23 cellular contexts compared by ENCODE assay signal in the genomic region with DNA sequence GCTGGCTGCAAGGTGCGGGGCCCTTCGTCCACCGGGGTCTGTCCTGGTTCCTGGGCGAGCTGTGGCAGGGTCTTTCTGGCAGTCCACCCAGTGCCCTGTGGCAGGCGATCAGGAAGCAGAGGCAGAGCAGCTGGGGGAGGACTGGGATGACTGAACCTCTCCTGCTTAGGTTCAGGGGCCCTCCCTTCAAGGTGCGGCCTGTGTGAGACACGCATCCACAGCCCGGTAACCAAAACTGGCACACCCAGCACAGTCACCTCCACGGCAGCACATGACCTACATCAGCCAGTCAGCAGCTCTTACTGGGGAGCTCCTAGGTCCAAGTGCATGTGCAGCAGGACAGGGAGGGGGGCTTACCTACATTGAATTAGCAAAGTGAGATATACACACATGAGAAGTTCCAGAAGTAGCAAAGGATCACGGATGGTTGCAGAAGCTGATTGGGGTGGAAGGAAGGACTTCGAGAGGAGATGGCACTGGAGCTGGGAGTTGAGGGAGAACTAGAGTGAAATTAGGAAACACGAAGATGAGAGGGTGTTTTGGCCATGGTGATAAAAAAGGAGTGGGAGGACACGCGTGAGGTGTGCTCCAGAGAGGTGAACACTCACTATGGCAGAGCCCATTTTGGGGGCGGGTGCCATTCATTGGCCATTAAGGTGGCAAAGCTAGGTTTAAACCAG. TPM values are rescaled to one million over a fixed set of nuclear protein-coding genes. Genes with fewer than 3 reads are reported as not detected.
DNase-seq lines count a peak whose midpoint lies in the region; ATAC-seq, FAIRE-seq and TF ChIP-seq lines count a peak whose summit lies in the region.
"Had no signal": no experiment of that assay in that cellular context is flagged by ENCODE, and none has a peak within 500 bp of the region (broad histone marks: within the 10 kb centered on the region; RNA-seq: fewer than 3 reads in every experiment).

No MANE protein-coding gene starts in this region.

- 0 out of 2 replicates have a peak overlapping the region, but pooled peaks have one; percentile 43 for H2AFZ ChIP-seq in GM23338
- no peak overlapping the region for H2AFZ ChIP-seq in neural progenitor cell (replicated peaks)

- no peaks in the 10 kb centered on the region for H3K9me3 Mint-ChIP-seq in GM23338
- H3K9me3 Mint-ChIP-seq in neural progenitor cell: peaks cover 3% of the 10 kb centered on the region
- H3K9me3 Mint-ChIP-seq: activated B cell treated with CpG ODN at 0.5 μM for 24 hours; activated T-cell treated with anti-CD3 and anti-CD28 coated beads, Interleukin-2, amount 50 U/mL, for 4 hours; CD4-positive, CD25-positive, alpha-beta regulatory T cell; central memory CD8-positive, alpha-beta T cell; T-helper 2 cell treated with Interferon-gamma antibody and Interleukin-4, amounts not matched to agents 5 μg/mL and 100 μg/mL, for 36 hours had no signal

- no peak for DNase-seq in A549 (ENCODE audit: low read depth in 1 of 2, low spot score in 1 of 2)
- no peak for DNase-seq in GM23338 (ENCODE audit: low spot score)
- peak; percentile 93 for DNase-seq in epithelial cell of esophagus (ENCODE audit: low read depth)
- DNase-seq in neural progenitor cell (ENCODE audit: low spot score): no peak
- no peak for DNase-seq in urothelium cell line (ENCODE audit: low spot score)
- DNase-seq in NCI-H446 (lab: John Stamatoyannopoulos, UW): no peak
- DNase-seq in pancreas: no peak
- DNase-seq: activated B cell treated with CpG ODN at 0.5 μM for 24 hours; activated naive CD4-positive, alpha-beta T cell treated with Interleukin-2 at 50 U/mL for 16 hours; activated T-cell treated with anti-CD3 and anti-CD28 coated beads, Interleukin-2, amount 50 U/mL, for 4 hours; anterior cingulate cortex; CD4-positive, CD25-positive, alpha-beta regulatory T cell; gastrocnemius medialis; GDM1; H7; KBM-7; NCI-H2171; NCI-H526; nucleus accumbens; retina had no signal

- no peaks in the 10 kb centered on the region for H3K27me3 ChIP-seq in GM23338 (ENCODE audit: insufficient read depth)
- no peaks in the 10 kb centered on the region for H3K27me3 ChIP-seq in neural progenitor cell
- H3K27me3 ChIP-seq in pancreas: no peaks in the 10 kb centered on the region
- H3K27me3 ChIP-seq: gastrocnemius medialis had no signal

- H3K79me2 ChIP-seq in GM23338 (replicated peaks; ENCODE audit: insufficient read depth) (no peaks in the 10 kb centered on the region), neural progenitor cell (ENCODE audit: low read depth) (no peaks in the 10 kb centered on the region)

- 89% methylated on average over 14 of the region's 15 CpGs for WGBS in A549 (ENCODE audit: missing lambda C conversion rate)
- WGBS in pancreas, 2 donors: 89 to 93% methylated on average over 15 of the region's 15 CpGs

- H3K36me3 Mint-ChIP-seq in GM23338 (ENCODE audit: low read depth) (no peaks in the 10 kb centered on the region), neural progenitor cell (no peaks in the 10 kb centered on the region)
- H3K36me3 Mint-ChIP-seq: CD4-positive, CD25-positive, alpha-beta regulatory T cell had no signal

- CTCF ChIA-PET in A549 (lab: Yijun Ruan, JAX): interaction anchor here (0.9 to 1.2 kb wide), 3 partner anchors 10 to 52 kb away, joined by 3 to 4 read pairs (median 4); no protein-coding TSS in a partner anchor

- peak overlapping the region; percentile 30 to 88; a peak in 5 of 6 replicates for H3K27ac ChIP-seq in A549
- no peak overlapping the region for H3K27ac ChIP-seq in GM23338 (ENCODE audit: low read depth)
- no peak overlapping the region for H3K27ac ChIP-seq in neural progenitor cell
- H3K27ac ChIP-seq in pancreas: no peak overlapping the region
- H3K27ac ChIP-seq: gastrocnemius medialis had no signal

- H3K4me3 ChIP-seq in A549 (no peak overlapping the region), GM23338 (no peak overlapping the region), epithelial cell of esophagus (ENCODE audit: low read length) (no peak overlapping the region), neural progenitor cell (no peak overlapping the region), pancreas (no peak overlapping the region)
- H3K4me3 ChIP-seq: gastrocnemius medialis had no signal

- H3K36me3 ChIP-seq in GM23338 (ENCODE audit: insufficient read depth) (no peaks in the 10 kb centered on the region; the same call in 1 of the 2 replicates), neural progenitor cell (no peaks in the 10 kb centered on the region), pancreas (no peaks in the 10 kb centered on the region)
- H3K36me3 ChIP-seq: gastrocnemius medialis had no signal

- no peak for FAIRE-seq in A549 (lab: Jason Lieb, UNC)
- FAIRE-seq in urothelium cell line (lab: Jason Lieb, UNC): no peak
- no peak for FAIRE-seq in pancreas (lab: Jason Lieb, UNC)
- FAIRE-seq: islet of Langerhans had no signal

- H3K9me2 ChIP-seq in GM23338 (ENCODE audit: insufficient read depth): peaks cover 7% of the 10 kb centered on the region; the same call in 1 of the 2 replicates

- H3K27me3 Mint-ChIP-seq in GM23338 (ENCODE audit: insufficient read depth, low read depth, poor library complexity) (peaks cover 4% of the 10 kb centered on the region), neural progenitor cell (ENCODE audit: insufficient read depth, low read depth) (peaks cover 4% of the 10 kb centered on the region)
- H3K27me3 Mint-ChIP-seq: activated B cell treated with CpG ODN at 0.5 μM for 24 hours; central memory CD8-positive, alpha-beta T cell had no signal

- H3K4me3 Mint-ChIP-seq in GM23338: no peak overlapping the region
- no peak overlapping the region for H3K4me3 Mint-ChIP-seq in neural progenitor cell
- H3K4me3 Mint-ChIP-seq: activated B cell treated with CpG ODN at 0.5 μM for 24 hours; activated T-cell treated with anti-CD3 and anti-CD28 coated beads, Interleukin-2, amount 50 U/mL, for 4 hours; CD4-positive, CD25-positive, alpha-beta regulatory T cell; central memory CD8-positive, alpha-beta T cell; T-helper 2 cell treated with Interferon-gamma antibody and Interleukin-4, amounts not matched to agents 5 μg/mL and 100 μg/mL, for 36 hours had no signal

- ATAC-seq in A549 (no peak), GM23338 (no peak), pancreas (no peak)
- ATAC-seq: activated T-cell treated with anti-CD3 and anti-CD28 coated beads, Interleukin-2, amount 50 U/mL, for 4 hours; gastrocnemius medialis had no signal

- H3K4me1 ChIP-seq in A549 (peaks cover 47% of the 10 kb centered on the region), GM23338 (ENCODE audit: insufficient read depth) (peaks cover 16% of the 10 kb centered on the region), neural progenitor cell (peaks cover 7% of the 10 kb centered on the region), pancreas (peaks cover 15 to 16% (median 16%) of the 10 kb centered on the region in 3 donors)

- intact Hi-C loops in pancreas (cut with DNase I): no loop called here

- H3K27ac Mint-ChIP-seq in GM23338 (no peak overlapping the region), neural progenitor cell (peak overlapping the region; percentile 58)
- H3K27ac Mint-ChIP-seq: activated B cell treated with CpG ODN at 0.5 μM for 24 hours; T-helper 2 cell treated with Interferon-gamma antibody and Interleukin-4, amounts not matched to agents 5 μg/mL and 100 μg/mL, for 36 hours had no signal

- H3K9ac ChIP-seq in neural progenitor cell: no peak overlapping the region

- H3K4me1 Mint-ChIP-seq in GM23338 (peaks cover 15% of the 10 kb centered on the region), neural progenitor cell (peaks cover 10% of the 10 kb centered on the region)

- no peaks in the 10 kb centered on the region for H3K9me3 ChIP-seq in A549
- H3K9me3 ChIP-seq in neural progenitor cell (ENCODE audit: low read depth): no peaks in the 10 kb centered on the region
- H3K9me3 ChIP-seq in pancreas: no peaks in the 10 kb centered on the region
- H3K9me3 ChIP-seq: gastrocnemius medialis had no signal

- H4K20me1 ChIP-seq in GM23338 (replicated peaks; ENCODE audit: insufficient read depth): no peaks in the 10 kb centered on the region
- no peaks in the 10 kb centered on the region for H4K20me1 ChIP-seq in neural progenitor cell (ENCODE audit: low read depth)

- TF ChIP-seq EP300 in A549 (IDR thresholded peaks at IDR 0.05): no peak

- TF ChIP-seq POLR2A in A549 (IDR thresholded peaks at IDR 0.05; ENCODE audit: low read length): no peak

- TF ChIP-seq RAD21 in A549 (conservative IDR thresholded peaks at IDR 0.05 in 1 of 2, IDR thresholded peaks at IDR 0.05 in 1 of 2): no peak

- H3F3A ChIP-seq in GM23338 (replicated peaks; ENCODE audit: low read depth) (0 out of 2 replicates have a peak, but pooled peaks cover 3% of the 10 kb centered on the region), neural progenitor cell (ENCODE audit: low read depth) (no peaks in the 10 kb centered on the region)

- TF ChIP-seq CTCF in A549 (IDR thresholded peaks at IDR 0.05): no peak
- no peak for TF ChIP-seq CTCF in GM23338 (conservative IDR thresholded peaks at IDR 0.05; ENCODE audit: low read depth in 2 of 2)
- TF ChIP-seq CTCF in epithelial cell of esophagus (IDR thresholded peaks at IDR 0.05; ENCODE audit: insufficient read depth, low read depth, low read length, missing control alignments): no peak
- no peak for TF ChIP-seq CTCF in neural progenitor cell (IDR thresholded peaks at IDR 0.05)
- no peak for TF ChIP-seq CTCF in pancreas (IDR thresholded peaks at IDR 0.05)

- H3K4me2 ChIP-seq in A549 (no peak overlapping the region), GM23338 (no peak overlapping the region), neural progenitor cell (no peak overlapping the region)

- POLR2A ChIA-PET in A549 (lab: Yijun Ruan, JAX): interaction anchor here (1.0 to 1.4 kb wide), 2 partner anchors 49 to 51 kb away, joined by 3 read pairs; a partner anchor contains a TSS

TF ChIP-seq in GM23338, 12 proteins besides CTCF, POLR2A, EP300 and RAD21 (continues in another document):
- TF ChIP-seq STAT1 (IDR thresholded peaks at IDR 0.05; ENCODE audit: unreplicated experiment) (no peak), CREB1 (CRISPR knock-in tag; IDR thresholded peaks at IDR 0.05; ENCODE audit: low read depth) (no peak), POLR2AphosphoS5 (IDR thresholded peaks at IDR 0.05; ENCODE audit: low read depth) (no peak), ZNF331 (CRISPR knock-in tag; IDR thresholded peaks at IDR 0.05; ENCODE audit: low read depth) (no peak)

RNA-seq across cellular contexts. Expression of a gene that starts 51.4 kb away (rescaled TPM):
- polyA plus RNA-seq in A549 (2011; rRNA removed) (38.2 and 53.5 TPM in 2 replicates), A549 (2017; fragmentation: RNase III; extraction: RNeasy Plus Mini Kit Qiagen cat#74134 plus additional on column Dnase treatment) (42.7 to 53.5 TPM (median 53.0 TPM) in 3 replicates), GM23338 (2016; fragmentation: Nextera tagmentation; extraction: Ambion mirVana) (19.4 and 21.5 TPM in 2 replicates), pancreas (10 to 100 TPM; 57.2 to 93.6 TPM)
- polyA plus RNA-seq in A549 (2012; cell fraction: cytosol; rRNA removed): 79.4 and 99.0 TPM in 2 replicates
- polyA plus RNA-seq in A549 (2012; cell fraction: nucleus; rRNA removed): 131 and 168 TPM in 2 replicates
- polyA minus RNA-seq in A549 (2011; rRNA and poly(A)+ RNA removed): 76.2 and 82.0 TPM in 2 replicates
- 62.4 and 62.9 TPM in 2 replicates for total RNA-seq in GM23338 (2014; rRNA removed; shearing (Covaris generic))
- total RNA-seq in neural progenitor cell (ENCODE audit: low replicate concordance) (21.2 and 22.9 TPM in 2 replicates), pancreas (10 to 100 TPM; 47.0 to 95.6 (median 55.0) TPM)

Comparison
In these comparisons a context has a peak if more than half of its experiments do, and no peak if none do; other contexts are left out.
1. H3K27ac ChIP-seq: peak in A549 (2 of 2); none in GM23338 (single experiment), neural progenitor cell (single experiment) and pancreas (0 of 4).